In genomic region chr12:109998904-109999648, GRCh38 we compare ENCODE assay signal across 8 cellular contexts. TPM values are rescaled to one million over a fixed set of nuclear protein-coding genes. Genes with fewer than 3 reads are reported as not detected.
DNase-seq lines count a peak whose midpoint lies in the region; ATAC-seq, FAIRE-seq and TF ChIP-seq lines count a peak whose summit lies in the region.

Gene ANKRD13A (plus strand): TSS chr12:109999430. CDS start chr12:109999689, 259 bp downstream.

- peak; percentile 85 to 87 for ATAC-seq in A549
- peak; percentile 54 for ATAC-seq in GM18907 (IDR thresholded peaks at IDR 0.05; ENCODE audit: unreplicated experiment)
- ATAC-seq in HG03280 (IDR thresholded peaks at IDR 0.05; ENCODE audit: unreplicated experiment): peak; percentile 55
- ATAC-seq in activated CD4-positive, CD25-positive, alpha-beta regulatory T cell treated with anti-CD3 and anti-CD28 coated beads, Interleukin-2, amount 50 U/mL, for 24 hours: peak; percentile 65 to 67
- ATAC-seq in central memory CD8-positive, alpha-beta T cell (replicated peaks; ENCODE audit: extremely low read depth, poor library complexity, severe bottlenecking): peak; percentile 65

- TF ChIP-seq EP300 in A549 (IDR thresholded peaks at IDR 0.05): no peak; a peak in 1 of 5 replicates

- DNase-seq in A549 (ENCODE audit: low read depth in 1 of 2, low spot score in 1 of 2) (peak; percentile 90 to 97), NCI-H446 treated with DMSO at 0.1 percent for 48 hours (lab: John Stamatoyannopoulos, UW) (peak; percentile 82), iris pigment epithelial cell (ENCODE audit: low read depth) (peak; percentile 94)
- peak; percentile 75 to 88 for DNase-seq in central memory CD8-positive, alpha-beta T cell (ENCODE audit: low spot score in 2 of 2)
- peak; percentile 75 to 79 for DNase-seq in stimulated activated CD4-positive, alpha-beta T cell treated with anti-CD3 and anti-CD28 coated beads, Interleukin-12 subunit alpha, Interleukin-12 subunit beta, amount 100 ng/mL, for 24 hours (ENCODE audit: low read depth in 2 of 2)

- peak within 1 kb of the TSS; percentile 92 for H3K4me3 ChIP-seq in A549

- no peaks in the 10 kb centered on the region for H3K9me3 Mint-ChIP-seq in central memory CD8-positive, alpha-beta T cell

- peak within 1 kb of the TSS; percentile 94 for H3K4me2 ChIP-seq in A549

- H3K27ac ChIP-seq in A549: peak within 1 kb of the TSS; percentile 95 to 98

- no peak for FAIRE-seq in A549 (lab: Jason Lieb, UNC)

- peaks cover 57% of the 10 kb centered on the region for H3K4me1 Mint-ChIP-seq in central memory CD8-positive, alpha-beta T cell

- peak; percentile 67 for TF ChIP-seq POLR2A in A549 (IDR thresholded peaks at IDR 0.05; ENCODE audit: low read length)

- no peaks in the 10 kb centered on the region for H3K27me3 Mint-ChIP-seq in central memory CD8-positive, alpha-beta T cell

- CTCF ChIA-PET in A549 (lab: Yijun Ruan, JAX): interaction anchor here (0.5 to 1.8 kb wide), 5 partner anchors 43 to 1236 kb away, joined by 3 to 7 read pairs (median 3); no protein-coding TSS in a partner anchor

- 0 out of 5 replicates have a peak, but pooled peaks of 1 of the 2 experiments have one; percentile 13 for TF ChIP-seq RAD21 in A549 (conservative IDR thresholded peaks at IDR 0.05 in 1 of 2, IDR thresholded peaks at IDR 0.05 in 1 of 2)

- H3K9me3 ChIP-seq in A549: no peaks in the 10 kb centered on the region

- H3K4me1 ChIP-seq in A549: peaks cover 28% of the 10 kb centered on the region

- H3K4me3 Mint-ChIP-seq in central memory CD8-positive, alpha-beta T cell: peak within 1 kb of the TSS; percentile 99

- WGBS in A549 (ENCODE audit: missing lambda C conversion rate): under 1% methylated on average over 49 of the region's 62 CpGs

- POLR2A ChIA-PET in A549 (lab: Yijun Ruan, JAX): interaction anchor here (0.5 to 2.1 kb wide), 3 partner anchors 81 to 924 kb away, joined by 3 to 8 read pairs (median 5); no protein-coding TSS in a partner anchor

- H3K27ac Mint-ChIP-seq in central memory CD8-positive, alpha-beta T cell (ENCODE audit: low read depth): peak within 1 kb of the TSS; percentile 94

- TF ChIP-seq CTCF in A549 (IDR thresholded peaks at IDR 0.05): no peak

- H3K36me3 Mint-ChIP-seq in central memory CD8-positive, alpha-beta T cell (ENCODE audit: insufficient read depth): peaks cover 10% of the 10 kb centered on the region

TF ChIP-seq in A549, 52 proteins besides CTCF, POLR2A, EP300 and RAD21 (continues in another document):
- no peak for TF ChIP-seq CBX8 (IDR thresholded peaks at IDR 0.05)
- no peak for TF ChIP-seq EHMT2 (IDR thresholded peaks at IDR 0.05; ENCODE audit: low read depth)
- 0 out of 2 replicates have a peak, but pooled peaks have one; percentile 27 for TF ChIP-seq EHF (CRISPR knock-in tag; IDR thresholded peaks at IDR 0.05)
- TF ChIP-seq ZNF302 (CRISPR knock-in tag; IDR thresholded peaks at IDR 0.05): 0 out of 2 replicates have a peak, but pooled peaks have one; percentile 50
- no peak for TF ChIP-seq HDAC2 (IDR thresholded peaks at IDR 0.05)
- TF ChIP-seq GATA3 (IDR thresholded peaks at IDR 0.05; ENCODE audit: borderline replicate concordance): peak; percentile 96
- TF ChIP-seq FOXS1 (CRISPR knock-in tag; IDR thresholded peaks at IDR 0.05): no peak
- no peak for TF ChIP-seq RNF2 (IDR thresholded peaks at IDR 0.05; ENCODE audit: borderline replicate concordance, low read depth)
- TF ChIP-seq JUNB (IDR thresholded peaks at IDR 0.05): no peak
- peak; percentile 55; the same call in 1 of the 2 replicates for TF ChIP-seq RFX5 (IDR thresholded peaks at IDR 0.05)
- TF ChIP-seq FOSB (CRISPR knock-in tag; IDR thresholded peaks at IDR 0.05): no peak
- no peak for TF ChIP-seq PHF8 (IDR thresholded peaks at IDR 0.05; ENCODE audit: borderline replicate concordance, low read depth)
- TF ChIP-seq MAZ (IDR thresholded peaks at IDR 0.05; ENCODE audit: borderline replicate concordance, low read depth, low read length): no peak
- TF ChIP-seq CHD2 (IDR thresholded peaks at IDR 0.05; ENCODE audit: low read length, partially characterized antibody): no peak
- no peak for TF ChIP-seq HEYL (CRISPR knock-in tag; IDR thresholded peaks at IDR 0.05)
- TF ChIP-seq SREBF2 (IDR thresholded peaks at IDR 0.05): no peak
- TF ChIP-seq ESRRA (IDR thresholded peaks at IDR 0.05; ENCODE audit: borderline replicate concordance, low read length): no peak
- no peak for TF ChIP-seq RCOR1 (IDR thresholded peaks at IDR 0.05; ENCODE audit: low read depth, low read length)
- no peak for TF ChIP-seq KDM1A (IDR thresholded peaks at IDR 0.05; ENCODE audit: low read depth)
- TF ChIP-seq HES2 (IDR thresholded peaks at IDR 0.05): no peak
- peak; percentile 66; the same call in 1 of the 2 replicates for TF ChIP-seq HOXB5 (CRISPR knock-in tag; IDR thresholded peaks at IDR 0.05)
- TF ChIP-seq POLR2AphosphoS2 (conservative IDR thresholded peaks at IDR 0.05; ENCODE audit: low read length): no peak
- TF ChIP-seq REST (IDR thresholded peaks at IDR 0.05): no peak
- TF ChIP-seq NPAS2 (CRISPR knock-in tag; IDR thresholded peaks at IDR 0.05; ENCODE audit: borderline replicate concordance): no peak
- TF ChIP-seq TP53 (CRISPR knock-in tag; IDR thresholded peaks at IDR 0.05): peak; percentile 40; the same call in 1 of the 2 replicates
- no peak for TF ChIP-seq ZC3H11A (IDR thresholded peaks at IDR 0.05)
- TF ChIP-seq MAX (IDR thresholded peaks at IDR 0.05): peak; percentile 97
- no peak for TF ChIP-seq SMC3 (IDR thresholded peaks at IDR 0.05)
- TF ChIP-seq ATOH8 (CRISPR knock-in tag; IDR thresholded peaks at IDR 0.05; ENCODE audit: low read depth): peak; percentile 55; the same call in 1 of the 2 replicates
- no peak for TF ChIP-seq TFCP2L1 (CRISPR knock-in tag; IDR thresholded peaks at IDR 0.05)
- no peak for TF ChIP-seq ELK1 (IDR thresholded peaks at IDR 0.05; ENCODE audit: low read depth, low read length)

RNA-seq across cellular contexts. Expression of gene ANKRD13A, which starts in this region (rescaled TPM):
- polyA plus RNA-seq in A549 (2011; rRNA removed): 19.8 and 23.8 TPM in 2 replicates
- polyA plus RNA-seq in A549 (2012; cell fraction: cytosol; rRNA removed): 12.6 and 20.6 TPM in 2 replicates
- 27.1 and 34.3 TPM in 2 replicates for polyA plus RNA-seq in A549 (2012; cell fraction: nucleus; rRNA removed)
- polyA plus RNA-seq in A549 (2017; fragmentation: RNase III; extraction: RNeasy Plus Mini Kit Qiagen cat#74134 plus additional on column Dnase treatment): 11.5 to 13.0 TPM (median 12.1 TPM) in 3 replicates
- 21.4 and 28.1 TPM in 2 replicates for polyA minus RNA-seq in A549 (2011; rRNA and poly(A)+ RNA removed)

Comparison
In these comparisons a context has a peak if more than half of its experiments do, and no peak if none do; other contexts are left out.
1. Peak in every context shown above with its lines: DNase-seq, ATAC-seq, H3K4me3 ChIP-seq and H3K27ac ChIP-seq.